In the genomic region with DNA sequence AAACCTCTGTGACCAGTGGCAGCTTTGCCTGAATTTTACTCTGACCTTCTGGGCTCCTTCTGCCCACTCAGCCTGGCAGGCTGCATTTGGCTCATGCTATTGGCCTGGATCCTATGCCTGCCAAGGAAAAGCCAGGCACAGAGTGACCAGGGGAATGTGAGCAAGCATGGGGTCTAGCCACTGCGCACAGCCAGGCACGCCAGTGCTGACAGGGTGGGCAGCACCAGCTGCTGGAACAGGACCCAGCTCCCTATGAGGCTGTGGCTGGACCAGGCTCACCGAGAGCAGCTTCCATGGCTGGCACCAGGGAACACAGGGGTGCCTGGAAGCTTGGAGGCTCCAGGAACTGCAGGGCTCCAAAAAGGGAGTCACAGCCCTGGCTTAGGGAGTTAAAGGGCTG, we compare ENCODE assay signal across 21 cellular contexts.
"Had no signal": no experiment of that assay in that cellular context is flagged by ENCODE, and none has a peak within 500 bp of the region (broad histone marks: within the 10 kb centered on the region; RNA-seq: fewer than 3 reads in every experiment).

No MANE protein-coding gene starts in this region.

- H3K4me3 Mint-ChIP-seq: activated CD4-positive, alpha-beta T cell treated with anti-CD3 and anti-CD28 coated beads, Interleukin-2, amount 10 ng/mL, durations not matched to agents 24 days and 14 days; activated CD8-positive, alpha-beta T cell treated with anti-CD3 and anti-CD28 coated beads for 36 hours; activated naive CD8-positive, alpha-beta T cell treated with anti-CD3 and anti-CD28 coated beads, Interleukin-2, amount 10 ng/mL, durations not matched to agents 7 days and 5 days; activated T-helper 17 cell treated with anti-CD3 and anti-CD28 coated beads, Interleukin-2, amount 50 U/mL, for 72 hours; type B pancreatic cell had no signal

- H3K4me3 ChIP-seq: body of pancreas, coronary artery, gastrocnemius medialis, lung, skin epidermis, testis had no signal

- H3K9me3 ChIP-seq: body of pancreas, gastrocnemius medialis, testis had no signal

- H3K27me3 ChIP-seq: body of pancreas, gastrocnemius medialis, testis had no signal

- H3K36me3 ChIP-seq: gastrocnemius medialis had no signal

- H3K27ac Mint-ChIP-seq: activated CD4-positive, alpha-beta T cell treated with anti-CD3 and anti-CD28 coated beads, Interleukin-2, amount 10 ng/mL, durations not matched to agents 24 days and 14 days; activated CD8-positive, alpha-beta T cell treated with anti-CD3 and anti-CD28 coated beads for 36 hours; activated naive CD8-positive, alpha-beta T cell treated with anti-CD3 and anti-CD28 coated beads, Interleukin-2, amount 10 ng/mL, durations not matched to agents 7 days and 5 days; activated T-helper 17 cell treated with anti-CD3 and anti-CD28 coated beads, Interleukin-2, amount 50 U/mL, for 72 hours; type B pancreatic cell had no signal

- ATAC-seq: activated CD8-positive, alpha-beta T cell treated with anti-CD3 and anti-CD28 coated beads for 36 hours; activated T-helper 17 cell treated with anti-CD3 and anti-CD28 coated beads, Interleukin-2, amount 50 U/mL, for 72 hours; body of pancreas; gastrocnemius medialis had no signal

- H3K27me3 Mint-ChIP-seq: activated CD4-positive, alpha-beta T cell treated with anti-CD3 and anti-CD28 coated beads, Interleukin-2, amount 10 ng/mL, durations not matched to agents 24 days and 14 days; activated CD8-positive, alpha-beta T cell treated with anti-CD3 and anti-CD28 coated beads for 36 hours; activated naive CD8-positive, alpha-beta T cell treated with anti-CD3 and anti-CD28 coated beads, Interleukin-2, amount 10 ng/mL, durations not matched to agents 7 days and 5 days; activated T-helper 17 cell treated with anti-CD3 and anti-CD28 coated beads, Interleukin-2, amount 50 U/mL, for 72 hours; type B pancreatic cell had no signal

- H3K4me1 Mint-ChIP-seq: activated CD4-positive, alpha-beta T cell treated with anti-CD3 and anti-CD28 coated beads, Interleukin-2, amount 10 ng/mL, durations not matched to agents 24 days and 14 days; activated naive CD8-positive, alpha-beta T cell treated with anti-CD3 and anti-CD28 coated beads, Interleukin-2, amount 10 ng/mL, durations not matched to agents 7 days and 5 days; activated T-helper 17 cell treated with anti-CD3 and anti-CD28 coated beads, Interleukin-2, amount 50 U/mL, for 72 hours had no signal

- H3K9me3 Mint-ChIP-seq: activated CD4-positive, alpha-beta T cell treated with anti-CD3 and anti-CD28 coated beads, Interleukin-2, amount 10 ng/mL, durations not matched to agents 24 days and 14 days; activated CD8-positive, alpha-beta T cell treated with anti-CD3 and anti-CD28 coated beads for 36 hours; activated naive CD8-positive, alpha-beta T cell treated with anti-CD3 and anti-CD28 coated beads, Interleukin-2, amount 10 ng/mL, durations not matched to agents 7 days and 5 days; activated T-helper 17 cell treated with anti-CD3 and anti-CD28 coated beads, Interleukin-2, amount 50 U/mL, for 72 hours; type B pancreatic cell had no signal

- H3K27ac ChIP-seq: body of pancreas, coronary artery, gastrocnemius medialis, skin epidermis, testis had no signal

- H3K36me3 Mint-ChIP-seq: activated naive CD8-positive, alpha-beta T cell treated with anti-CD3 and anti-CD28 coated beads, Interleukin-2, amount 10 ng/mL, durations not matched to agents 7 days and 5 days; type B pancreatic cell had no signal

- H3K4me1 ChIP-seq: body of pancreas, testis had no signal

- DNase-seq: activated CD4-positive, alpha-beta T cell treated with anti-CD3 and anti-CD28 coated beads, Interleukin-2, amount 10 ng/mL, durations not matched to agents 24 days and 14 days; activated CD4-positive, CD25-positive, alpha-beta regulatory T cell; activated CD8-positive, alpha-beta T cell treated with anti-CD3 and anti-CD28 coated beads for 36 hours; activated naive CD4-positive, alpha-beta T cell treated with Interleukin-2 at 50 U/mL for 16 hours; activated naive CD8-positive, alpha-beta T cell treated with anti-CD3 and anti-CD28 coated beads, Interleukin-2, amount 10 ng/mL, durations not matched to agents 7 days and 5 days; activated T-cell treated with anti-CD3 and anti-CD28 coated beads, Interleukin-2, amount 50 U/mL, for 1 hour; body of pancreas; erythroblast; gastrocnemius medialis; kidney glomerular epithelial cell; midbrain; retina; stimulated activated CD4-positive, alpha-beta T cell treated with anti-CD3 and anti-CD28 coated beads, Interleukin-4, amount 100 ng/mL, for 1 hour; T-helper 1 cell; T-helper 9 cell; testis had no signal
